In the genomic region with DNA sequence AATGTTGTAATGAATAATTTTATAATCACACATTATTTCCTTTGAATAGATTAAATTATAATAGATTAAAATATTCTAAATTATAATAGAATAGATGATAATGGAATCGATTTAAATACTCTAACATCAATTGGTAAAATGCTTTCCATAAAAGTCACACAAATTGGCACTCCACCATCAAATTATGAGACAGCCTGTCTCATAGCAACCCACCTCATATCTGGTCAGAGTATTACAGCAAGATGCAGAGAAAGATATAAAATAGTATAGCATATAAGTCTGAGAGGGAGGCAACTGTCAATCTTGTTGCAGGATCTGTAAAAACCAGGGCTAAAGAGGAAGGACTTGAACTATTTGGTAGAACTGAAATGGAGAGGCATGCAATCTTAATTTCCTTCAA, we compare ENCODE assay signal across 20 cellular contexts.
"Had no signal": no experiment of that assay in that cellular context is flagged by ENCODE, and none has a peak within 500 bp of the region (broad histone marks: within the 10 kb centered on the region; RNA-seq: fewer than 3 reads in every experiment).

No MANE protein-coding gene starts in this region.

- H3K27me3 ChIP-seq: colonic mucosa, right atrium auricular region, suprapubic skin, transverse colon, vagina had no signal

- H3K4me3 ChIP-seq: colonic mucosa, lower lobe of right lung, prostate gland, right atrium auricular region, suprapubic skin, transverse colon, vagina had no signal

- H3K36me3 ChIP-seq: colonic mucosa, lower lobe of right lung, prostate gland, right atrium auricular region, suprapubic skin, transverse colon, vagina had no signal

- H3K4me3 Mint-ChIP-seq: activated CD4-positive, alpha-beta memory T cell treated with anti-CD3 and anti-CD28 coated beads for 36 hours; activated naive CD8-positive, alpha-beta T cell treated with anti-CD3 and anti-CD28 coated beads for 36 hours; endodermal cell; neural crest cell; stimulated activated naive CD8-positive, alpha-beta T cell treated with anti-CD3 and anti-CD28 coated beads, Interleukin-15, amount 100 ng/mL, for 72 hours; T-helper 2 cell treated with Interferon-gamma antibody and Interleukin-4, amounts not matched to agents 5 μg/mL and 100 μg/mL, for 36 hours; WTC11 had no signal

- H3K4me1 ChIP-seq: colonic mucosa, lower lobe of right lung, prostate gland, right atrium auricular region, suprapubic skin, transverse colon, vagina had no signal

- H3K4me1 Mint-ChIP-seq: activated naive CD8-positive, alpha-beta T cell treated with anti-CD3 and anti-CD28 coated beads for 36 hours; stimulated activated naive CD8-positive, alpha-beta T cell treated with anti-CD3 and anti-CD28 coated beads, Interleukin-15, amount 100 ng/mL, for 72 hours had no signal

- H3K27me3 Mint-ChIP-seq: activated CD4-positive, alpha-beta memory T cell treated with anti-CD3 and anti-CD28 coated beads for 36 hours; activated naive CD8-positive, alpha-beta T cell treated with anti-CD3 and anti-CD28 coated beads for 36 hours had no signal

- H3K36me3 Mint-ChIP-seq: activated CD4-positive, alpha-beta memory T cell treated with anti-CD3 and anti-CD28 coated beads for 36 hours; activated naive CD8-positive, alpha-beta T cell treated with anti-CD3 and anti-CD28 coated beads for 36 hours; WTC11 had no signal

- H3K27ac ChIP-seq: colonic mucosa, lower lobe of right lung, prostate gland, right atrium auricular region, suprapubic skin, transverse colon, vagina had no signal

- FAIRE-seq: TTC549 had no signal

- DNase-seq: activated CD4-positive, alpha-beta memory T cell treated with anti-CD3 and anti-CD28 coated beads for 36 hours; activated CD4-positive, alpha-beta T cell treated with anti-CD3 and anti-CD28 coated beads for 4 hours; activated naive CD4-positive, alpha-beta T cell; activated naive CD8-positive, alpha-beta T cell treated with anti-CD3 and anti-CD28 coated beads for 36 hours; activated T-cell treated with anti-CD3 and anti-CD28 coated beads for 4 hours; central memory CD4-positive, alpha-beta T cell; colonic mucosa; endodermal cell; hippocampal formation; lower lobe of right lung; stimulated activated naive CD8-positive, alpha-beta T cell treated with anti-CD3 and anti-CD28 coated beads, Interleukin-15, amount 100 ng/mL, for 72 hours; transverse colon had no signal

- H3K9me3 ChIP-seq: colonic mucosa, prostate gland, suprapubic skin, transverse colon, vagina had no signal

- ATAC-seq: lower lobe of right lung; stimulated activated naive CD8-positive, alpha-beta T cell treated with anti-CD3 and anti-CD28 coated beads, Interleukin-15, amount 100 ng/mL, for 72 hours; WTC11 had no signal
